9 cellular contexts compared by ENCODE assay signal in the genomic region with DNA sequence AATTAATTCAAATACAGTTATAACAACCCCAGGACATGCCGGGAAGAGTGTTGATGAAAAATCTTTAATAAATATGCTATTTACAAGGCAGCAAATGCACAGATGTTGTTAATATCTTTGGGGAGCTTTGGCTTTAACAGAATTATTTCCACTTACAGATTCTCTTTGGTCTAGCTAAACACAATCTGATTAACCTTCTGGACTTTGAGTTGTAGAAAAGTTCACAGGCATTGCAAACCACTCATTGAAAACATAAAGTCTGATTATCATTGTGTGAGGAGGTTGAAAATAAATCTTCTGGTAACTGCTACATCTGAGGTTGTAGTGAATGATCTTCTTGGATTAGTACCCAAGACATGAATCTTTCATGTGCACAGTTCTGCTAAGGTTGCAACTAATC.
"Had no signal": no experiment of that assay in that cellular context is flagged by ENCODE, and none has a peak within 500 bp of the region (broad histone marks: within the 10 kb centered on the region; RNA-seq: fewer than 3 reads in every experiment).

No MANE protein-coding gene starts in this region.

- DNase-seq: GM23248, GOT3, H7, HFFc6, IMR-90 had no signal

- H3K27ac ChIP-seq: GM23248, HL-60 had no signal

- H3K36me3 ChIP-seq: HAP-1 had no signal

- H2AFZ ChIP-seq: GM23248 had no signal

- FAIRE-seq: K562 had no signal

- H3K9ac ChIP-seq: GM23248 had no signal

- H3K4me1 ChIP-seq: HAP-1 had no signal

- ATAC-seq: HCT116, K562 had no signal

- H3K9me3 ChIP-seq: HAP-1 had no signal

- H3K27ac Mint-ChIP-seq: HFFc6 had no signal

- H3K9me3 Mint-ChIP-seq: HFFc6 had no signal

- H3K4me3 ChIP-seq: GM23248, HAP-1, K562 had no signal

- H3K4me3 Mint-ChIP-seq: HFFc6 had no signal
